Comparison of ENCODE assay signal across 1 cellular context in the genomic region with DNA sequence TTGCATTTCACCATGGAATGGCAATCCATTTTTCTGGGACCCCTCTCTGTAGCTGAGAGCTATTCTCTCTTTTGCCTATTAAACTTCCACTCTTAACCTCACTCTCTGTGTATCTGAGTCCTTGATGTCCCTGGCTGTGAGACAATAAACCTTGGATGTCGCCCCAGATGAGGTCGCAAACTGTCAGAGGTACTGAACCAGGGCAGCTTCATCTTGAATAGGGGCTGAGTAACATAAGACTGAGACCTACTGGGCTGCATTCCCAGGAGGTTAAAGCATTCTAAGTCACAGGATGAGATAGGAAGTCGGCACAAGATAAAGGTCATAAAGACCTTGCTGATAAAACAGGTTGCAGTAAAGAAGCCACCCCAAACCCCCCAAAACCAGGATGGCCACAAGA.
TF ChIP-seq lines count a peak whose summit lies in the region.

No MANE protein-coding gene starts in this region.

TF ChIP-seq in HepG2, 621 proteins besides CTCF, POLR2A, EP300 and RAD21 (continued from another document):
- TF ChIP-seq ZHX1 (CRISPR knock-in tag; IDR thresholded peaks at IDR 0.05; ENCODE audit: low read depth), result no peak
- TF ChIP-seq ZFP90 (CRISPR knock-in tag; IDR thresholded peaks at IDR 0.05; ENCODE audit: borderline replicate concordance), result no peak
- no peak for TF ChIP-seq MAFF (IDR thresholded peaks at IDR 0.05; ENCODE audit: low read depth, low read length)
- no peak for TF ChIP-seq ATF1 (CRISPR knock-in tag; IDR thresholded peaks at IDR 0.05)
- no peak for TF ChIP-seq KDM6A (CRISPR knock-in tag; IDR thresholded peaks at IDR 0.05; ENCODE audit: low read depth)
- TF ChIP-seq, protein P1, sequence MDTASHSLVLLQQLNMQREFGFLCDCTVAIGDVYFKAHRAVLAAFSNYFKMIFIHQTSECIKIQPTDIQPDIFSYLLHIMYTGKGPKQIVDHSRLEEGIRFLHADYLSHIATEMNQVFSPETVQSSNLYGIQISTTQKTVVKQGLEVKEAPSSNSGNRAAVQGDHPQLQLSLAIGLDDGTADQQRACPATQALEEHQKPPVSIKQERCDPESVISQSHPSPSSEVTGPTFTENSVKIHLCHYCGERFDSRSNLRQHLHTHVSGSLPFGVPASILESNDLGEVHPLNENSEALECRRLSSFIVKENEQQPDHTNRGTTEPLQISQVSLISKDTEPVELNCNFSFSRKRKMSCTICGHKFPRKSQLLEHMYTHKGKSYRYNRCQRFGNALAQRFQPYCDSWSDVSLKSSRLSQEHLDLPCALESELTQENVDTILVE (CRISPR knock-in tag; IDR thresholded peaks at IDR 0.05), result no peak
